In the genomic region with DNA sequence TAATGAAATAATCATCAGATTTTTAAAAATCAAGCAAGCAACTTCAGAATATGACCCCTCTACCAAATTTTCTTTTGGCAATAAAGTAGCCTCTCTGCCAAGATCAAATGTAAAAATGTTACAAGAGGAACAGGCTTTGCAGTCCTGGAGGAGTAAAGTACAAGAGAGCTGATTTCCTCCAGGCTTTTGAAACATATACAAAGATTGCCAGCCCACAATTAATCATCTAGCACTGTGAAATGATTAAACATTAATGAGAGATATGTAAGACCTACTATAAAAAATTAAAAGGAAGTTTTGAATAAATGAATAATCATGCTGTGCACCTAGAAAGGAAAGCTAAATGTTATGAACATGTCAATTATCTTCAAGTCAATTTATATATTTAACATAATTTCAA, we compare ENCODE assay signal across 22 cellular contexts. TPM values are rescaled to one million over a fixed set of nuclear protein-coding genes. Genes with fewer than 3 reads are reported as not detected.
A peak's percentile ranks its signal among the peaks of the same experiment; 100 is the strongest.
DNase-seq lines count a peak whose midpoint lies in the region; ATAC-seq, FAIRE-seq and TF ChIP-seq lines count a peak whose summit lies in the region.
"Had no signal": no experiment of that assay in that cellular context is flagged by ENCODE, and none has a peak within 500 bp of the region (broad histone marks: within the 10 kb centered on the region; RNA-seq: fewer than 3 reads in every experiment).

No MANE protein-coding gene starts in this region.

- no peak overlapping the region for H2AFZ ChIP-seq in OCI-LY1 (ENCODE audit: low read length)
- H2AFZ ChIP-seq in neural progenitor cell (replicated peaks) = no peak overlapping the region

- TF ChIP-seq EP300 in A549 (IDR thresholded peaks at IDR 0.05) = no peak

- TF ChIP-seq CTCF in A549 (IDR thresholded peaks at IDR 0.05) (no peak), OCI-LY1 (IDR thresholded peaks at IDR 0.05; ENCODE audit: low read length) (no peak), neural progenitor cell (IDR thresholded peaks at IDR 0.05) (no peak)

- H3K27ac Mint-ChIP-seq in neural progenitor cell = no peak overlapping the region
- H3K27ac Mint-ChIP-seq: activated naive CD8-positive, alpha-beta T cell treated with anti-CD3 and anti-CD28 coated beads, Interleukin-2, amount 10 ng/mL, durations not matched to agents 7 days and 5 days; CD8-positive, alpha-beta T cell; HFFc6 had no signal

- H3K9me3 Mint-ChIP-seq in neural progenitor cell = no peaks in the 10 kb centered on the region
- H3K9me3 Mint-ChIP-seq: activated naive CD8-positive, alpha-beta T cell treated with anti-CD3 and anti-CD28 coated beads, Interleukin-2, amount 10 ng/mL, durations not matched to agents 7 days and 5 days; CD8-positive, alpha-beta T cell; HFFc6; IgD-negative memory B cell; nephron progenitor cell had no signal

- H3K4me1 Mint-ChIP-seq in neural progenitor cell = peaks cover 2% of the 10 kb centered on the region
- H3K4me1 Mint-ChIP-seq: nephron progenitor cell had no signal

- H3K79me2 ChIP-seq in OCI-LY1 (ENCODE audit: insufficient read depth, low read length) = no peaks in the 10 kb centered on the region; the same call in 1 of the 2 replicates
- H3K79me2 ChIP-seq in neural progenitor cell (ENCODE audit: low read depth) = no peaks in the 10 kb centered on the region

- POLR2A ChIA-PET in A549 (lab: Yijun Ruan, JAX) = no interaction called here

- peaks cover 13% of the 10 kb centered on the region for H3K36me3 Mint-ChIP-seq in neural progenitor cell

- DNase-seq in A549 (ENCODE audit: low read depth in 1 of 2, low spot score in 1 of 2) (no peak), neural progenitor cell (ENCODE audit: low spot score) (no peak), NCI-H1048 (lab: John Stamatoyannopoulos, UW) (no peak), SW 1271 (lab: John Stamatoyannopoulos, UW) (no peak)
- DNase-seq: activated CD4-positive, alpha-beta T cell treated with anti-CD3 and anti-CD28 coated beads, Interleukin-2, amount 50 U/mL, for 4 hours; activated naive CD8-positive, alpha-beta T cell treated with anti-CD3 and anti-CD28 coated beads, Interleukin-2, amount 10 ng/mL, durations not matched to agents 7 days and 5 days; CD8-positive, alpha-beta T cell; HFFc6; hippocampal formation; NCI-H187; NCI-H446; nephron progenitor cell; spleen; substantia nigra had no signal

- CTCF ChIA-PET in A549 (lab: Yijun Ruan, JAX) = interaction anchor here (14.3 kb wide), 1 partner anchor 317 kb away, joined by 344 read pairs; no protein-coding TSS in a partner anchor

- peaks cover 2% of the 10 kb centered on the region for H3K27me3 Mint-ChIP-seq in neural progenitor cell (ENCODE audit: insufficient read depth, low read depth)
- H3K27me3 Mint-ChIP-seq: activated naive CD8-positive, alpha-beta T cell treated with anti-CD3 and anti-CD28 coated beads, Interleukin-2, amount 10 ng/mL, durations not matched to agents 7 days and 5 days; IgD-negative memory B cell had no signal

- ATAC-seq in A549 = no peak
- ATAC-seq in HG02973 (IDR thresholded peaks at IDR 0.05; ENCODE audit: unreplicated experiment) = no peak
- ATAC-seq in HG02623 (IDR thresholded peaks at IDR 0.05; ENCODE audit: unreplicated experiment) = no peak
- ATAC-seq: CD8-positive, alpha-beta T cell had no signal

- H3K4me1 ChIP-seq in A549 (peaks cover 21% of the 10 kb centered on the region), OCI-LY1 (ENCODE audit: insufficient read depth, low read length, severe bottlenecking) (peaks cover 40% of the 10 kb centered on the region), duodenal mucosa (ENCODE audit: control insufficient read depth in 1 of 2, insufficient read depth in 2 of 2, low read length in 2 of 2) (peaks cover 24 to 27% of the 10 kb centered on the region in 2 donors), neural progenitor cell (no peaks in the 10 kb centered on the region)

- H3K27ac ChIP-seq in A549 (peak overlapping the region; percentile 8 to 44; a peak in 3 of 6 replicates), OCI-LY1 (ENCODE audit: low read depth, low read length, poor library complexity, severe bottlenecking) (peak overlapping the region; percentile 67), duodenal mucosa (ENCODE audit: low read depth, low read length) (no peak overlapping the region), neural progenitor cell (no peak overlapping the region)
- H3K27ac ChIP-seq: HL-60 had no signal

- no peaks in the 10 kb centered on the region for H3K27me3 ChIP-seq in OCI-LY1 (ENCODE audit: insufficient read depth, low read length)
- no peaks in the 10 kb centered on the region for H3K27me3 ChIP-seq in duodenal mucosa (ENCODE audit: control insufficient read depth in 1 of 2, insufficient read depth in 2 of 2, low read length in 2 of 2)
- H3K27me3 ChIP-seq in neural progenitor cell = no peaks in the 10 kb centered on the region
- H3K27me3 ChIP-seq: spleen had no signal

- no peaks in the 10 kb centered on the region for H4K20me1 ChIP-seq in OCI-LY1 (ENCODE audit: insufficient read depth, low read length)
- H4K20me1 ChIP-seq in neural progenitor cell (ENCODE audit: low read depth) = no peaks in the 10 kb centered on the region

- H3K9me3 ChIP-seq in A549 (no peaks in the 10 kb centered on the region), OCI-LY1 (ENCODE audit: low read length) (no peaks in the 10 kb centered on the region), duodenal mucosa (ENCODE audit: control insufficient read depth in 1 of 2, low read length in 2 of 2) (no peaks in the 10 kb centered on the region), neural progenitor cell (ENCODE audit: low read depth) (no peaks in the 10 kb centered on the region)
- H3K9me3 ChIP-seq: spleen had no signal

- peak overlapping the region; percentile 39 for H3K4me2 ChIP-seq in A549
- H3K4me2 ChIP-seq in OCI-LY1 (ENCODE audit: low read length) = no peak overlapping the region
- H3K4me2 ChIP-seq in neural progenitor cell = no peak overlapping the region

- H3K9ac ChIP-seq in OCI-LY1 (ENCODE audit: low read length) (peak overlapping the region; percentile 14; the same call in 1 of the 2 replicates), duodenal mucosa (ENCODE audit: low read depth in 1 of 2, low read length in 2 of 2) (peak overlapping the region; percentile 36 to 63), neural progenitor cell (peak overlapping the region; percentile 2)

- TF ChIP-seq RAD21 in A549 (conservative IDR thresholded peaks at IDR 0.05 in 1 of 2, IDR thresholded peaks at IDR 0.05 in 1 of 2) = no peak

- no peak overlapping the region for H3K4me3 Mint-ChIP-seq in neural progenitor cell
- H3K4me3 Mint-ChIP-seq: activated naive CD8-positive, alpha-beta T cell treated with anti-CD3 and anti-CD28 coated beads, Interleukin-2, amount 10 ng/mL, durations not matched to agents 7 days and 5 days; CD8-positive, alpha-beta T cell; HFFc6; IgD-negative memory B cell; nephron progenitor cell had no signal

- no peak for FAIRE-seq in A549 (lab: Jason Lieb, UNC)
- FAIRE-seq: islet of Langerhans, urothelium cell line had no signal

- H3F3A ChIP-seq in OCI-LY1 (ENCODE audit: insufficient read depth, low read length) (no peaks in the 10 kb centered on the region), neural progenitor cell (ENCODE audit: low read depth) (no peaks in the 10 kb centered on the region)

- no peak overlapping the region for H3K4me3 ChIP-seq in A549
- H3K4me3 ChIP-seq in OCI-LY1 (ENCODE audit: low read depth, low read length, poor library complexity, severe bottlenecking) = no peak overlapping the region
- H3K4me3 ChIP-seq in duodenal mucosa (ENCODE audit: low read depth in 1 of 2, low read length in 2 of 2) = peak overlapping the region in 1 of 2 donors; percentile 46
- H3K4me3 ChIP-seq in neural progenitor cell = no peak overlapping the region
- H3K4me3 ChIP-seq: spleen had no signal

- H3K36me3 ChIP-seq in OCI-LY1 (ENCODE audit: insufficient read depth, low read length) = peaks cover 41% of the 10 kb centered on the region
- peaks cover 10 to 55% of the 10 kb centered on the region in 2 donors for H3K36me3 ChIP-seq in duodenal mucosa (ENCODE audit: control insufficient read depth in 1 of 2, insufficient read depth in 2 of 2, low read length in 2 of 2)
- no peaks in the 10 kb centered on the region for H3K36me3 ChIP-seq in neural progenitor cell

- no peaks in the 10 kb centered on the region for H3K9me2 ChIP-seq in OCI-LY1 (ENCODE audit: low read depth, low read length)

- no peak for TF ChIP-seq POLR2A in A549 (IDR thresholded peaks at IDR 0.05; ENCODE audit: low read length)

TF ChIP-seq in A549, 52 proteins besides CTCF, POLR2A, EP300 and RAD21:
- TF ChIP-seq RCOR1 (IDR thresholded peaks at IDR 0.05; ENCODE audit: low read depth, low read length) = no peak
- no peak for TF ChIP-seq CHD2 (IDR thresholded peaks at IDR 0.05; ENCODE audit: low read length, partially characterized antibody)
- TF ChIP-seq BHLHE40 (IDR thresholded peaks at IDR 0.05; ENCODE audit: low read depth, low read length) = no peak
- TF ChIP-seq FOXS1 (CRISPR knock-in tag; IDR thresholded peaks at IDR 0.05) = no peak
- TF ChIP-seq TFCP2L1 (CRISPR knock-in tag; IDR thresholded peaks at IDR 0.05) = no peak
- TF ChIP-seq EHF (CRISPR knock-in tag; IDR thresholded peaks at IDR 0.05) = no peak
- no peak for TF ChIP-seq NR3C1 (IDR thresholded peaks at IDR 0.05)
TF ChIP-seq in A549: peak in this region for 0.

RNA-seq across cellular contexts. Expression of gene TXNDC11, which starts 26.3 kb away (rescaled TPM):
- polyA plus RNA-seq in A549 (2011; rRNA removed) = 42.4 and 45.1 TPM in 2 replicates
- polyA plus RNA-seq in A549 (2012; cell fraction: cytosol; rRNA removed) = 39.8 and 46.9 TPM in 2 replicates
- 39.6 and 47.5 TPM in 2 replicates for polyA plus RNA-seq in A549 (2012; cell fraction: nucleus; rRNA removed)
- polyA plus RNA-seq in A549 (2017; fragmentation: RNase III; extraction: RNeasy Plus Mini Kit Qiagen cat#74134 plus additional on column Dnase treatment) = 22.7 to 26.3 TPM (median 24.1 TPM) in 3 replicates
- polyA minus RNA-seq in A549 (2011; rRNA and poly(A)+ RNA removed) = 28.4 and 40.2 TPM in 2 replicates
- 7.4 and 11.4 TPM in 2 replicates for total RNA-seq in neural progenitor cell (ENCODE audit: low replicate concordance)

RNA-seq across cellular contexts. Expression of gene SNN, which starts 48.1 kb away (rescaled TPM):
- polyA plus RNA-seq in A549 (2011; rRNA removed) (6.3 and 6.7 TPM in 2 replicates), A549 (2017; fragmentation: RNase III; extraction: RNeasy Plus Mini Kit Qiagen cat#74134 plus additional on column Dnase treatment) (8.9 to 10.7 TPM (median 9.7 TPM) in 3 replicates)
- polyA plus RNA-seq in A549 (2012; cell fraction: cytosol; rRNA removed) = 5.9 and 8.5 TPM in 2 replicates
- 3.6 and 5.0 TPM in 2 replicates for polyA plus RNA-seq in A549 (2012; cell fraction: nucleus; rRNA removed)
- 4.3 and 4.4 TPM in 2 replicates for polyA minus RNA-seq in A549 (2011; rRNA and poly(A)+ RNA removed)
- 48.7 and 84.2 TPM in 2 replicates for total RNA-seq in neural progenitor cell (ENCODE audit: low replicate concordance)

Comparison
In these comparisons a context has a peak if more than half of its experiments do, and no peak if none do; other contexts are left out.
1. H3K27ac ChIP-seq: peak in A549 (2 of 2) and OCI-LY1 (single experiment); none in duodenal mucosa (single experiment) and neural progenitor cell (single experiment).
2. Peak in every context shown above with its lines, with median percentiles within 50 percentile points of each other: H3K9ac ChIP-seq.